19 cellular contexts compared by ENCODE assay signal in genomic region chr21:45831991-45832740, GRCh38.
DNase-seq lines count a peak whose midpoint lies in the region; TF ChIP-seq lines count a peak whose summit lies in the region.
"Had no signal": no experiment of that assay in that cellular context is flagged by ENCODE, and none has a peak within 500 bp of the region (broad histone marks: within the 10 kb centered on the region; RNA-seq: fewer than 3 reads in every experiment).

No MANE protein-coding gene starts in this region.

- H3K27ac Mint-ChIP-seq in glutamatergic neuron (ENCODE audit: unreplicated experiment), result no peak overlapping the region
- H3K27ac Mint-ChIP-seq: activated B cell treated with CpG ODN at 0.5 μM for 24 hours had no signal

- H3K4me1 Mint-ChIP-seq in glutamatergic neuron (ENCODE audit: low read depth, unreplicated experiment), result peaks cover 9% of the 10 kb centered on the region

- DNase-seq in HCEC 1CT (peak; percentile 85), foreskin fibroblast (peak; percentile 56 to 60), NCI-H1694 treated with DMSO at 0.1 percent for 48 hours (lab: John Stamatoyannopoulos, UW) (no peak), glutamatergic neuron (no peak), NCI-H1092 treated with DMSO at 0.1 percent for 48 hours (lab: John Stamatoyannopoulos, UW) (no peak)
- DNase-seq in activated CD8-positive, alpha-beta memory T cell treated with anti-CD3 and anti-CD28 coated beads, Interleukin-2, amount 50 U/mL, for 48 hours, result peak; percentile 37
- DNase-seq: activated B cell treated with CpG ODN at 0.5 μM for 24 hours; activated naive CD4-positive, alpha-beta T cell; cortex of kidney; DMS 273 treated with DMSO at 0.1 percent for 48 hours; midbrain; NCI-H2171 treated with DMSO at 0.1 percent for 48 hours; RPMI8226; stimulated activated CD4-positive, alpha-beta T cell treated with anti-CD3 and anti-CD28 coated beads, Interleukin-2, amount 100 ng/mL, for 24 hours had no signal

- peak overlapping the region; percentile 75 for H3K27ac ChIP-seq in subcutaneous abdominal adipose tissue (ENCODE audit: low read depth, low read length)
- H3K27ac ChIP-seq: ascending aorta, epithelial cell of prostate, neutrophil, suprapubic skin had no signal

- H3K9me3 Mint-ChIP-seq in glutamatergic neuron (ENCODE audit: unreplicated experiment), result peaks cover 3% of the 10 kb centered on the region
- H3K9me3 Mint-ChIP-seq: activated B cell treated with CpG ODN at 0.5 μM for 24 hours had no signal

- TF ChIP-seq CTCF in foreskin fibroblast (IDR thresholded peaks at IDR 0.05; ENCODE audit: low read depth, low read length) (no peak), glutamatergic neuron (IDR thresholded peaks at IDR 0.05; ENCODE audit: partially characterized antibody, unreplicated experiment) (no peak)

- H3K4me3 Mint-ChIP-seq in glutamatergic neuron (ENCODE audit: unreplicated experiment), result no peak overlapping the region
- H3K4me3 Mint-ChIP-seq: activated B cell treated with CpG ODN at 0.5 μM for 24 hours had no signal

- no peak overlapping the region for H3K4me3 ChIP-seq in foreskin fibroblast (ENCODE audit: low read depth in 1 of 2, low read length in 2 of 2)
- H3K4me3 ChIP-seq in subcutaneous abdominal adipose tissue (ENCODE audit: low read depth in 1 of 5, low read length in 5 of 5), result no peak overlapping the region
- H3K4me3 ChIP-seq: ascending aorta, suprapubic skin had no signal

- no peak overlapping the region for H3K9ac ChIP-seq in subcutaneous abdominal adipose tissue (ENCODE audit: low read length in 5 of 5)

- peaks cover 0 to 57% (median 47%) of the 10 kb centered on the region in 5 donors for H3K4me1 ChIP-seq in subcutaneous abdominal adipose tissue (ENCODE audit: control insufficient read depth in 5 of 5, insufficient read depth in 5 of 5, low read length in 5 of 5)
- H3K4me1 ChIP-seq: ascending aorta, suprapubic skin had no signal

- no peaks in the 10 kb centered on the region for H3K27me3 ChIP-seq in subcutaneous abdominal adipose tissue (ENCODE audit: control insufficient read depth in 5 of 5, insufficient read depth in 4 of 5, low read length in 5 of 5)
- H3K27me3 ChIP-seq: ascending aorta, neutrophil, suprapubic skin had no signal

- peaks cover 7% of the 10 kb centered on the region for H3K27me3 Mint-ChIP-seq in glutamatergic neuron (ENCODE audit: unreplicated experiment)
- H3K27me3 Mint-ChIP-seq: activated B cell treated with CpG ODN at 0.5 μM for 24 hours had no signal

- H3K9me3 ChIP-seq in subcutaneous abdominal adipose tissue (ENCODE audit: control insufficient read depth in 5 of 5, low read length in 5 of 5), result no peaks in the 10 kb centered on the region
- H3K9me3 ChIP-seq: ascending aorta, suprapubic skin had no signal

- H3K36me3 ChIP-seq in subcutaneous abdominal adipose tissue (ENCODE audit: control insufficient read depth in 5 of 5, insufficient read depth in 5 of 5, low read length in 5 of 5), result no peaks in the 10 kb centered on the region
- H3K36me3 ChIP-seq: ascending aorta, neutrophil, suprapubic skin had no signal

- no peaks in the 10 kb centered on the region for H3K36me3 Mint-ChIP-seq in glutamatergic neuron (ENCODE audit: unreplicated experiment)

Comparison
In these comparisons a context has a peak if more than half of its experiments do, and no peak if none do; other contexts are left out.
1. DNase-seq: peak in HCEC 1CT (single experiment), activated CD8-positive, alpha-beta memory T cell treated with anti-CD3 and anti-CD28 coated beads, Interleukin-2, amount 50 U/mL, for 48 hours (single experiment) and foreskin fibroblast (2 of 2); none in NCI-H1694 treated with DMSO at 0.1 percent for 48 hours (single experiment), glutamatergic neuron (single experiment) and NCI-H1092 treated with DMSO at 0.1 percent for 48 hours (single experiment).